In genomic region chr15:64045106-64045435, GRCh38 we compare ENCODE assay signal across 9 cellular contexts. TPM values are rescaled to one million over a fixed set of nuclear protein-coding genes. Genes with fewer than 3 reads are reported as not detected.
DNase-seq lines count a peak whose midpoint lies in the region; ATAC-seq and TF ChIP-seq lines count a peak whose summit lies in the region.
"Had no signal": no experiment of that assay in that cellular context is flagged by ENCODE, and none has a peak within 500 bp of the region (broad histone marks: within the 10 kb centered on the region; RNA-seq: fewer than 3 reads in every experiment).

No MANE protein-coding gene starts in this region.

- no peaks in the 10 kb centered on the region for H3K27me3 ChIP-seq in lung (ENCODE audit: control insufficient read depth, insufficient read depth)
- H3K27me3 ChIP-seq in suprapubic skin = no peaks in the 10 kb centered on the region
- H3K27me3 ChIP-seq: right lobe of liver had no signal

- H3K27ac Mint-ChIP-seq in activated CD4-positive, alpha-beta memory T cell treated with anti-CD3 and anti-CD28 coated beads, Interleukin-2, amount 10 ng/mL, durations not matched to agents 7 days and 5 days = no peak overlapping the region
- H3K27ac Mint-ChIP-seq in activated CD4-positive, alpha-beta memory T cell treated with anti-CD3 and anti-CD28 coated beads for 36 hours = no peak overlapping the region
- peak overlapping the region; percentile 72 for H3K27ac Mint-ChIP-seq in activated B cell treated with CpG ODN at 0.5 μM for 24 hours

- H3K36me3 ChIP-seq in lung (ENCODE audit: control insufficient read depth in 2 of 2, insufficient read depth in 2 of 2, low read length in 2 of 2) (no peaks in the 10 kb centered on the region), suprapubic skin (no peaks in the 10 kb centered on the region)
- H3K36me3 ChIP-seq: right lobe of liver had no signal

- H3K9me3 ChIP-seq in lung (ENCODE audit: control insufficient read depth in 2 of 2, insufficient read depth in 1 of 2, low read length in 1 of 2) = no peaks in the 10 kb centered on the region
- H3K9me3 ChIP-seq in suprapubic skin = no peaks in the 10 kb centered on the region
- H3K9me3 ChIP-seq: right lobe of liver had no signal

- intact Hi-C loops in activated CD4-positive, alpha-beta memory T cell treated with anti-CD3 and anti-CD28 coated beads for 36 hours (cut with micrococcal nuclease) = loop anchor here (5.0 to 10.0 kb wide), 5 partner anchors 58 to 293 kb away; partner anchors contain the start of gene HERC1
- intact Hi-C loops in activated B cell treated with CpG ODN at 0.5 μM for 24 hours (cut with micrococcal nuclease) = loop anchor here (1.0 to 5.0 kb wide), 2 partner anchors 100 to 213 kb away; partner anchors contain the start of gene HERC1

- H3K4me1 Mint-ChIP-seq in activated CD4-positive, alpha-beta memory T cell treated with anti-CD3 and anti-CD28 coated beads, Interleukin-2, amount 10 ng/mL, durations not matched to agents 7 days and 5 days = peaks cover 5% of the 10 kb centered on the region
- peaks cover 4% of the 10 kb centered on the region for H3K4me1 Mint-ChIP-seq in activated CD4-positive, alpha-beta memory T cell treated with anti-CD3 and anti-CD28 coated beads for 36 hours (ENCODE audit: low read depth)
- peaks cover 63% of the 10 kb centered on the region for H3K4me1 Mint-ChIP-seq in activated B cell treated with CpG ODN at 0.5 μM for 24 hours

- no peaks in the 10 kb centered on the region for H3K36me3 Mint-ChIP-seq in activated CD4-positive, alpha-beta memory T cell treated with anti-CD3 and anti-CD28 coated beads, Interleukin-2, amount 10 ng/mL, durations not matched to agents 7 days and 5 days (ENCODE audit: low read depth)
- no peaks in the 10 kb centered on the region for H3K36me3 Mint-ChIP-seq in activated CD4-positive, alpha-beta memory T cell treated with anti-CD3 and anti-CD28 coated beads for 36 hours
- H3K36me3 Mint-ChIP-seq in activated B cell treated with CpG ODN at 0.5 μM for 24 hours (ENCODE audit: low read depth) = no peaks in the 10 kb centered on the region

- TF ChIP-seq CTCF in activated B cell treated with CpG ODN at 0.5 μM for 24 hours (IDR thresholded peaks at IDR 0.05) (no peak), lung (IDR thresholded peaks at IDR 0.05; ENCODE audit: control extremely low read depth, extremely low read depth) (no peak), suprapubic skin (IDR thresholded peaks at IDR 0.05) (no peak)

- no peak for TF ChIP-seq POLR2A in suprapubic skin (IDR thresholded peaks at IDR 0.05)

- ATAC-seq in activated B cell treated with CpG ODN at 0.5 μM for 24 hours (ENCODE audit: low read depth) = peak; percentile 13
- peak; percentile 17 for ATAC-seq in lung (ENCODE audit: insufficient read depth, low FRiP score)
- ATAC-seq in GM21786 (IDR thresholded peaks at IDR 0.05; ENCODE audit: unreplicated experiment) = no peak

- no peak for DNase-seq in activated CD4-positive, alpha-beta memory T cell treated with anti-CD3 and anti-CD28 coated beads, Interleukin-2, amount 10 ng/mL, durations not matched to agents 7 days and 5 days
- DNase-seq in activated CD4-positive, alpha-beta memory T cell treated with anti-CD3 and anti-CD28 coated beads for 36 hours = no peak
- DNase-seq in activated B cell treated with CpG ODN at 0.5 μM for 24 hours (no peak), lung (ENCODE audit: low spot score) (peak; percentile 53), suprapubic skin (ENCODE audit: low spot score in 2 of 2) (no peak), NCI-H2227 treated with DMSO at 0.1 percent for 48 hours (lab: John Stamatoyannopoulos, UW) (no peak), GOT3 (lab: John Stamatoyannopoulos, UW) (no peak)

- H3K27ac ChIP-seq in lung (ENCODE audit: low read depth in 1 of 2, low read length in 1 of 2) = peak overlapping the region; percentile 50 to 88
- H3K27ac ChIP-seq in suprapubic skin = no peak overlapping the region

- 54 to 59% methylated on average over 5 of the region's 5 CpGs for WGBS in lung, 2 donors
- 57% methylated on average over 5 of the region's 5 CpGs for WGBS in suprapubic skin

- peaks cover 13 to 18% of the 10 kb centered on the region in 2 donors for H3K4me1 ChIP-seq in lung (ENCODE audit: control insufficient read depth in 2 of 2, insufficient read depth in 2 of 2, low read length in 2 of 2)
- peaks cover 19% of the 10 kb centered on the region for H3K4me1 ChIP-seq in suprapubic skin

- H3K9me3 Mint-ChIP-seq in activated CD4-positive, alpha-beta memory T cell treated with anti-CD3 and anti-CD28 coated beads, Interleukin-2, amount 10 ng/mL, durations not matched to agents 7 days and 5 days = no peaks in the 10 kb centered on the region
- no peaks in the 10 kb centered on the region for H3K9me3 Mint-ChIP-seq in activated CD4-positive, alpha-beta memory T cell treated with anti-CD3 and anti-CD28 coated beads for 36 hours
- H3K9me3 Mint-ChIP-seq in activated B cell treated with CpG ODN at 0.5 μM for 24 hours = no peaks in the 10 kb centered on the region

- peak overlapping the region; percentile 51 for H3K4me3 Mint-ChIP-seq in activated CD4-positive, alpha-beta memory T cell treated with anti-CD3 and anti-CD28 coated beads, Interleukin-2, amount 10 ng/mL, durations not matched to agents 7 days and 5 days
- no peak overlapping the region for H3K4me3 Mint-ChIP-seq in activated CD4-positive, alpha-beta memory T cell treated with anti-CD3 and anti-CD28 coated beads for 36 hours
- H3K4me3 Mint-ChIP-seq in activated B cell treated with CpG ODN at 0.5 μM for 24 hours = peak overlapping the region; percentile 70

- H3K27me3 Mint-ChIP-seq in activated CD4-positive, alpha-beta memory T cell treated with anti-CD3 and anti-CD28 coated beads, Interleukin-2, amount 10 ng/mL, durations not matched to agents 7 days and 5 days = peaks cover 11% of the 10 kb centered on the region
- H3K27me3 Mint-ChIP-seq in activated CD4-positive, alpha-beta memory T cell treated with anti-CD3 and anti-CD28 coated beads for 36 hours = peaks cover 17% of the 10 kb centered on the region
- no peaks in the 10 kb centered on the region for H3K27me3 Mint-ChIP-seq in activated B cell treated with CpG ODN at 0.5 μM for 24 hours

- H3K4me3 ChIP-seq in lung = peak overlapping the region; percentile 40
- H3K4me3 ChIP-seq in suprapubic skin = peak overlapping the region; percentile 59

- CTCF ChIA-PET in activated CD4-positive, alpha-beta memory T cell treated with anti-CD3 and anti-CD28 coated beads, Interleukin-2, amount 10 ng/mL, durations not matched to agents 7 days and 5 days (lab: Charles Lee) = interaction anchor here (0.5 to 5.2 kb wide), 8 partner anchors 14 to 534 kb away, joined by 3 to 80 read pairs (median 19); no protein-coding TSS in a partner anchor
- CTCF ChIA-PET in activated CD4-positive, alpha-beta memory T cell treated with anti-CD3 and anti-CD28 coated beads for 36 hours (lab: Charles Lee) = interaction anchor here (0.7 to 10.7 kb wide), 15 partner anchors 9 to 292 kb away, joined by 3 to 160 read pairs (median 5); no protein-coding TSS in a partner anchor
- CTCF ChIA-PET in activated B cell treated with CpG ODN at 0.5 μM for 24 hours (lab: Charles Lee) = interaction anchor here (1.3 to 3.8 kb wide), 8 partner anchors 10 to 292 kb away, joined by 3 to 50 read pairs (median 12); no protein-coding TSS in a partner anchor

- TF ChIP-seq EP300 in suprapubic skin (IDR thresholded peaks at IDR 0.05) = no peak

- POLR2A ChIA-PET in activated CD4-positive, alpha-beta memory T cell treated with anti-CD3 and anti-CD28 coated beads, Interleukin-2, amount 10 ng/mL, durations not matched to agents 7 days and 5 days (lab: Charles Lee) = interaction anchor here (0.7 to 2.5 kb wide), 5 partner anchors 34 to 99 kb away, joined by 3 to 11 read pairs (median 5); partner anchors contain the start of gene CIAO2A
- POLR2A ChIA-PET in activated CD4-positive, alpha-beta memory T cell treated with anti-CD3 and anti-CD28 coated beads for 36 hours (lab: Charles Lee) = interaction anchor here (1.5 to 1.9 kb wide), 2 partner anchors 74 to 100 kb away, joined by 5 to 6 read pairs; no protein-coding TSS in a partner anchor
- POLR2A ChIA-PET in activated B cell treated with CpG ODN at 0.5 μM for 24 hours (lab: Charles Lee) = interaction anchor here (0.7 to 2.4 kb wide), 12 partner anchors 10 to 293 kb away, joined by 3 to 16 read pairs (median 4); partner anchors contain the start of genes CIAO2A and SNX22

RNA-seq across cellular contexts. Expression of gene DAPK2, which starts 1.2 kb away (rescaled TPM):
- total RNA-seq in activated CD4-positive, alpha-beta memory T cell treated with anti-CD3 and anti-CD28 coated beads, Interleukin-2, amount 10 ng/mL, durations not matched to agents 7 days and 5 days = 1 to 10 TPM; 3.2 to 3.7 TPM
- under 1 TPM; 0.81 to 0.87 TPM for total RNA-seq in activated CD4-positive, alpha-beta memory T cell treated with anti-CD3 and anti-CD28 coated beads for 36 hours
- total RNA-seq in activated B cell treated with CpG ODN at 0.5 μM for 24 hours (4.2 and 4.3 TPM in 2 replicates), lung (10 to 100 TPM; 58.1 to 59.0 TPM), suprapubic skin (10 to 100 TPM; 13.1 to 30.8 (median 26.4) TPM)
- polyA plus RNA-seq in lung = 10 to 100 TPM; 20.5 to 40.1 TPM

RNA-seq across cellular contexts. Expression of gene CIAO2A, which starts 48.6 kb away (rescaled TPM):
- 10 to 100 TPM; 74.4 to 85.0 TPM for total RNA-seq in activated CD4-positive, alpha-beta memory T cell treated with anti-CD3 and anti-CD28 coated beads, Interleukin-2, amount 10 ng/mL, durations not matched to agents 7 days and 5 days
- total RNA-seq in activated CD4-positive, alpha-beta memory T cell treated with anti-CD3 and anti-CD28 coated beads for 36 hours = 10 to 100 TPM; 95.4 to 97.4 TPM
- total RNA-seq in activated B cell treated with CpG ODN at 0.5 μM for 24 hours (58.4 and 63.2 TPM in 2 replicates), lung (10 to 100 TPM; 40.4 to 89.6 TPM), suprapubic skin (10 to 100 TPM; 19.1 to 37.0 (median 21.8) TPM)
- 10 to 100 TPM; 75.9 to 95.6 TPM for polyA plus RNA-seq in lung

RNA-seq across cellular contexts. Expression of gene SNX1, which starts 50.7 kb away (rescaled TPM):
- 100 to 1,000 TPM; 115 to 129 TPM for total RNA-seq in activated CD4-positive, alpha-beta memory T cell treated with anti-CD3 and anti-CD28 coated beads, Interleukin-2, amount 10 ng/mL, durations not matched to agents 7 days and 5 days
- 100 to 1,000 TPM in 1 of 2 experiments, 10 to 100 TPM in 1; 99.3 to 102 TPM for total RNA-seq in activated CD4-positive, alpha-beta memory T cell treated with anti-CD3 and anti-CD28 coated beads for 36 hours
- 137 and 138 TPM in 2 replicates for total RNA-seq in activated B cell treated with CpG ODN at 0.5 μM for 24 hours
- total RNA-seq in lung = 100 to 1,000 TPM; 108 to 169 TPM
- polyA plus RNA-seq in lung = 100 to 1,000 TPM in 1 of 2 donors, 10 to 100 TPM in 1; 70.6 to 109 TPM
- total RNA-seq in suprapubic skin = 10 to 100 TPM; 56.4 to 96.6 (median 68.6) TPM
